In genomic region chr5:16406023-16406422, GRCh38 we compare ENCODE assay signal across 30 cellular contexts.
"Had no signal": no experiment of that assay in that cellular context is flagged by ENCODE, and none has a peak within 500 bp of the region (broad histone marks: within the 10 kb centered on the region; RNA-seq: fewer than 3 reads in every experiment).

No MANE protein-coding gene starts in this region.

- DNase-seq: activated B cell treated with CpG ODN at 0.5 μM for 24 hours; activated CD4-positive, alpha-beta T cell treated with anti-CD3 and anti-CD28 coated beads for 48 hours; activated CD4-positive, alpha-beta T cell treated with anti-CD3 and anti-CD28 coated beads, Interleukin-2, amount 50 U/mL, for 1 hour; activated CD4-positive, alpha-beta T cell treated with anti-CD3 and anti-CD28 coated beads, Interleukin-2, amount 50 U/mL, for 48 hours; activated CD8-positive, alpha-beta memory T cell treated with anti-CD3 and anti-CD28 coated beads for 24 hours; activated CD8-positive, alpha-beta T cell treated with anti-CD3 and anti-CD28 coated beads for 36 hours; activated effector memory CD4-positive, alpha-beta T cell treated with Interleukin-2 at 50 U/mL for 16 hours; activated gamma-delta T cell treated with Interleukin-2 at 50 U/mL for 16 hours; activated naive CD4-positive, alpha-beta T cell treated with anti-CD3 and anti-CD28 coated beads, Interleukin-2, amount 50 U/mL, for 16 hours; activated naive CD4-positive, alpha-beta T cell treated with Interleukin-2 at 50 U/mL for 16 hours; activated T-cell treated with anti-CD3 and anti-CD28 coated beads, Interleukin-2, amount 50 U/mL, for 4 hours; adrenal gland; amygdala; aorta; body of pancreas; central memory CD4-positive, alpha-beta T cell; cerebellar nuclear complex; colonic mucosa; effector memory CD4-positive, alpha-beta T cell; endodermal cell; esophagus squamous epithelium; heart right ventricle; T-helper 17 cell; T1000; WERI-Rb-1 had no signal

- H3K27ac ChIP-seq: adrenal gland, body of pancreas, cardiac muscle cell, colonic mucosa, esophagus squamous epithelium, gastroesophageal sphincter, heart right ventricle, hepatocyte, WERI-Rb-1 had no signal

- H3K4me1 ChIP-seq: adrenal gland, colonic mucosa, esophagus squamous epithelium, gastroesophageal sphincter, heart right ventricle had no signal

- H3K27me3 ChIP-seq: adrenal gland, body of pancreas, cardiac muscle cell, colonic mucosa, esophagus squamous epithelium, gastroesophageal sphincter, heart right ventricle, hepatocyte had no signal

- H3K4me2 ChIP-seq: hepatocyte had no signal

- ATAC-seq: activated CD4-positive, CD25-positive, alpha-beta regulatory T cell treated with anti-CD3 and anti-CD28 coated beads, Interleukin-2, amount 50 U/mL, for 24 hours; activated CD8-positive, alpha-beta T cell treated with anti-CD3 and anti-CD28 coated beads for 36 hours; activated T-cell treated with anti-CD3 and anti-CD28 coated beads, Interleukin-2, amount 50 U/mL, for 4 hours; activated T-helper 17 cell treated with anti-CD3 and anti-CD28 coated beads, Interleukin-2, amount 50 U/mL, for 72 hours; body of pancreas; gastroesophageal sphincter; heart right ventricle; T-helper 17 cell had no signal

- H3K9me3 ChIP-seq: adrenal gland, body of pancreas, colonic mucosa, esophagus squamous epithelium, gastroesophageal sphincter, heart right ventricle had no signal

- H3K4me3 ChIP-seq: adrenal gland, body of pancreas, cardiac muscle cell, colonic mucosa, esophagus squamous epithelium, gastroesophageal sphincter, heart right ventricle, hepatocyte had no signal

- H2AFZ ChIP-seq: hepatocyte had no signal

- H3K79me2 ChIP-seq: hepatocyte had no signal

- H3K36me3 ChIP-seq: adrenal gland, cardiac muscle cell, colonic mucosa, esophagus squamous epithelium, gastroesophageal sphincter, heart right ventricle, WERI-Rb-1 had no signal
